1 cellular context compared by ENCODE assay signal in the genomic region with DNA sequence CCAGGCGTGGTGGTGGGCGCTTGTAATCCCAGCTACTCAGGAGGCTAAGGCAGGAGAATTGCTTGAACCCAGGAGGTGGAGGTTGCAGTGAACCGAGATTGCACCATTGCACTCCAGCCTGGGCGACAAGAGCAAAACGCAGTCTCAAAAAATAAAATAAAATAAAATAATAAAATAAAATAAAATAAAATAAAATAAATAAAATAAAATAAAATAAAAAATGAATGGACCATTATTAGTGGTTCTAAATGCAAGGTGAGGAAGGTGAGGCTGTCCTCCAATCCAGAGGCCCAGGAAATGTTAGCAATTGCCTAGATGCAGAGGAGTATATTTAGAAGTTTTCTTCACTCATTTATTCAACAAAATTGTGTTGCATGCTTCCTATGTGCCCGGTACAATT.
TF ChIP-seq lines count a peak whose summit lies in the region.

No MANE protein-coding gene starts in this region.

TF ChIP-seq in HepG2, 621 proteins besides CTCF, POLR2A, EP300 and RAD21:
- TF ChIP-seq ZNF460 (CRISPR knock-in tag; IDR thresholded peaks at IDR 0.05; ENCODE audit: borderline replicate concordance) = 0 out of 2 replicates have a peak, but pooled peaks have one; percentile 4
TF ChIP-seq in HepG2: peak in this region for 1; not testable (repeated sequence) for 620.
